1 cellular context compared by ENCODE assay signal in the genomic region with DNA sequence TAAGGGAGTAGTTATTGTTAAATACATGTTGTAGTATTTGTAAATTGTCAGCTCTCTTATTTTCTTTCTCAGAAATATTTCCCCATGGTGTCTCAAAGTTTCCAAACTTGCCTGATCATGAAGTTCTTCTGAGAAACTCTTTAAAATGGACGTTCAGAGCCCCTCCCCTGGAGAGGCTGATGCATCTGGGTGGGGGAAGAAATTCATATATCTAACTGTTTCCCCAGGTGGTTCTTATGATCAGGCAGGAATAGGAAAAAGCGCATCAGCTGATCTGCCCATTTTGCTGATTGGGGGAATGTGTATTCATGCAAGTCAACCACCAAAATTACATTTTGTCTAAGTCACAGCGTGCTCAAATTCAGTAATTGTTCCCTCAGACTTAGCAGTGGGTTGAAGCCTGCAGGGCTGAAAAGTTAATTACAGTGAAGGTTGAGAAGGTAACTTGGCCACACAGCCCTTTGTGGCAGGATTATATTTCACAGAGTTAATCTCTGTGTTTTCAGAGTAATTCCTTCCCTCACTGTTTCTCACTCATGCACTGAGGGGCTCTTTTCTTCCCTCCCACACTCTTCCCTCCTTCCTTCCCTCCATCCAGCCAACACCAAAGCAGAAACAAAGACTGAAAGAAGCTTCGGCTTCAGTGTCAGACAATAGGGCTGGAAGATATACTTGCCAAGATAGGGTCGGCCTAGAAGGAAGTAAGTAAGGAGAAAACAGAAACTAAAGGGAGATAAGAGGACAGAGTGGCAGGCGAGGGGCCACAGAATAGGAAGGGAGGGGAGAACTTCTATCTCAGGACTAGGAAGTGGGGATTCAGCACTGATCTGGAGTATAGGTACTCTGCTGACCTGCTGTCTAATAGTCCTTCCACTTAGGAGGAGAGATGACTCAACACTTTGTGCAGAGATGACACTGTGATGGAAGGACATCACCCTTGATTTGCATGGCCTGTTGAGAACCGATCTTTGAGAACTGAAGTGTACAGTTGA.
TF ChIP-seq lines count a peak whose summit lies in the region.

No MANE protein-coding gene starts in this region.

TF ChIP-seq in GM12878, 131 proteins besides CTCF, POLR2A, EP300 and RAD21:
- TF ChIP-seq CBX3 (IDR thresholded peaks at IDR 0.05; ENCODE audit: borderline replicate concordance, low read depth), result no peak
- TF ChIP-seq BCL11A (IDR thresholded peaks at IDR 0.05; ENCODE audit: low read depth, low read length), result no peak
- TF ChIP-seq NRF1 (conservative IDR thresholded peaks at IDR 0.05; ENCODE audit: low read depth, low read length), result no peak
- TF ChIP-seq EED (IDR thresholded peaks at IDR 0.05; ENCODE audit: low read depth), result no peak
- no peak for TF ChIP-seq POLR2AphosphoS5 (IDR thresholded peaks at IDR 0.05; ENCODE audit: low read length)
- TF ChIP-seq, protein P1, sequence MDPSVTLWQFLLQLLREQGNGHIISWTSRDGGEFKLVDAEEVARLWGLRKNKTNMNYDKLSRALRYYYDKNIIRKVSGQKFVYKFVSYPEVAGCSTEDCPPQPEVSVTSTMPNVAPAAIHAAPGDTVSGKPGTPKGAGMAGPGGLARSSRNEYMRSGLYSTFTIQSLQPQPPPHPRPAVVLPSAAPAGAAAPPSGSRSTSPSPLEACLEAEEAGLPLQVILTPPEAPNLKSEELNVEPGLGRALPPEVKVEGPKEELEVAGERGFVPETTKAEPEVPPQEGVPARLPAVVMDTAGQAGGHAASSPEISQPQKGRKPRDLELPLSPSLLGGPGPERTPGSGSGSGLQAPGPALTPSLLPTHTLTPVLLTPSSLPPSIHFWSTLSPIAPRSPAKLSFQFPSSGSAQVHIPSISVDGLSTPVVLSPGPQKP (IDR thresholded peaks at IDR 0.05; ENCODE audit: low read depth, low read length), result no peak
- no peak for TF ChIP-seq NFYA (IDR thresholded peaks at IDR 0.05; ENCODE audit: borderline replicate concordance, low read depth, low read length)
- TF ChIP-seq, protein P2, sequence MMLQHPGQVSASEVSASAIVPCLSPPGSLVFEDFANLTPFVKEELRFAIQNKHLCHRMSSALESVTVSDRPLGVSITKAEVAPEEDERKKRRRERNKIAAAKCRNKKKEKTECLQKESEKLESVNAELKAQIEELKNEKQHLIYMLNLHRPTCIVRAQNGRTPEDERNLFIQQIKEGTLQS (IDR thresholded peaks at IDR 0.05; ENCODE audit: borderline replicate concordance, extremely low read depth, low read depth, low read length), result no peak
- no peak for TF ChIP-seq POU2F2 (IDR thresholded peaks at IDR 0.05; ENCODE audit: borderline replicate concordance, low read depth, low read length)
- TF ChIP-seq HCFC1 (IDR thresholded peaks at IDR 0.05; ENCODE audit: low read length), result no peak
- TF ChIP-seq CHD4 (IDR thresholded peaks at IDR 0.05), result no peak
- TF ChIP-seq, protein P3, sequence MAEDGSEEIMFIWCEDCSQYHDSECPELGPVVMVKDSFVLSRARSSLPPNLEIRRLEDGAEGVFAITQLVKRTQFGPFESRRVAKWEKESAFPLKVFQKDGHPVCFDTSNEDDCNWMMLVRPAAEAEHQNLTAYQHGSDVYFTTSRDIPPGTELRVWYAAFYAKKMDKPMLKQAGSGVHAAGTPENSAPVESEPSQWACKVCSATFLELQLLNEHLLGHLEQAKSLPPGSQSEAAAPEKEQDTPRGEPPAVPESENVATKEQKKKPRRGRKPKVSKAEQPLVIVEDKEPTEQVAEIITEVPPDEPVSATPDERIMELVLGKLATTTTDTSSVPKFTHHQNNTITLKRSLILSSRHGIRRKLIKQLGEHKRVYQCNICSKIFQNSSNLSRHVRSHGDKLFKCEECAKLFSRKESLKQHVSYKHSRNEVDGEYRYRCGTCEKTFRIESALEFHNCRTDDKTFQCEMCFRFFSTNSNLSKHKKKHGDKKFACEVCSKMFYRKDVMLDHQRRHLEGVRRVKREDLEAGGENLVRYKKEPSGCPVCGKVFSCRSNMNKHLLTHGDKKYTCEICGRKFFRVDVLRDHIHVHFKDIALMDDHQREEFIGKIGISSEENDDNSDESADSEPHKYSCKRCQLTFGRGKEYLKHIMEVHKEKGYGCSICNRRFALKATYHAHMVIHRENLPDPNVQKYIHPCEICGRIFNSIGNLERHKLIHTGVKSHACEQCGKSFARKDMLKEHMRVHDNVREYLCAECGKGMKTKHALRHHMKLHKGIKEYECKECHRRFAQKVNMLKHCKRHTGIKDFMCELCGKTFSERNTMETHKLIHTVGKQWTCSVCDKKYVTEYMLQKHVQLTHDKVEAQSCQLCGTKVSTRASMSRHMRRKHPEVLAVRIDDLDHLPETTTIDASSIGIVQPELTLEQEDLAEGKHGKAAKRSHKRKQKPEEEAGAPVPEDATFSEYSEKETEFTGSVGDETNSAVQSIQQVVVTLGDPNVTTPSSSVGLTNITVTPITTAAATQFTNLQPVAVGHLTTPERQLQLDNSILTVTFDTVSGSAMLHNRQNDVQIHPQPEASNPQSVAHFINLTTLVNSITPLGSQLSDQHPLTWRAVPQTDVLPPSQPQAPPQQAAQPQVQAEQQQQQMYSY (CRISPR knock-in tag; IDR thresholded peaks at IDR 0.05), result no peak
- no peak for TF ChIP-seq CEBPB (IDR thresholded peaks at IDR 0.05; ENCODE audit: borderline replicate concordance in 1 of 2, low read depth in 2 of 2, low read length in 2 of 2)
- no peak for TF ChIP-seq RUNX3 (IDR thresholded peaks at IDR 0.05; ENCODE audit: low read length)
TF ChIP-seq in GM12878: peak in this region for 0.
